In the genomic region with DNA sequence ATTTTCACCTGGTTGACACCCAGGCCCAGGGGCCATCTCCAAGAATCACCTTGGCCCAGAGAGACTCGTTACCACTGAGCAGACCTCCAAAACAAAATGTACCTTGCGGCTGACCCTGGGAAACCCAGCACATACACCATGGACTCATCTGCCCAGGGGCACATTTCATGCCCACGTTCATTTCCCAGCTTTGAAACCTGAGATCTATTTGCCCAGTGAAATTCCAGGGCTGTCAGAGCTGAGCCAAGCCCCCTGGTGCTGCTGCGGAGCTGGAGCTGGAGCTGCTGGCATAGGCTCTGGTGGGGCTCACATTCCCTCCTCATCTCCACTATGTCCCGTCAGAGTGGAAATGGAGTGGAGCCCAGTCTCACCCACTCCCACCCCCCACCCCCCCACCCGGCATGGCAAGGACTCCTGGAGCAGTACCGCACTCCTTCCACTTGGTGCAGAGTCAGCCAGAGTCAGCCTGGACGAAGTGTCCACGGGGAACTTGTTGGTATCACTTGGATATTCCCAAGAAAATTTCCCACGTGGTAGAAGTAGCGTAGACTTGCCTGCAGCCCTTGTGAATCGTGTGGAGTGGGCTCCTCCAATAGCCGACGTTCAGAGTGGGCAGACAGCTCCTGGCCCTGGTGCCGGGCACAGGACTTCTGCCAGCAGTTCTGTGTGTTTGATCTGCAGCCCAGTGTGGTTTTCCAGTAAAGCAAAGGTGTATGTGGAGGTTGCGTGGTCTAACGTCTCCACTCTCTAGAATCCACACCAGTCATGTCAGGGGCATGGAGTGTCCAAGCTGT, we compare ENCODE assay signal across 1 cellular context.
A peak's percentile ranks its signal among the peaks of the same experiment; 100 is the strongest.
TF ChIP-seq lines count a peak whose summit lies in the region.

No MANE protein-coding gene starts in this region.

TF ChIP-seq in HepG2, 621 proteins besides CTCF, POLR2A, EP300 and RAD21:
- TF ChIP-seq SIX1 (CRISPR knock-in tag; IDR thresholded peaks at IDR 0.05; ENCODE audit: borderline replicate concordance), result peak; percentile 75; the same call in 1 of the 2 replicates
- no peak for TF ChIP-seq HOMEZ (CRISPR knock-in tag; IDR thresholded peaks at IDR 0.05; ENCODE audit: low read depth)
- TF ChIP-seq HNRNPL (IDR thresholded peaks at IDR 0.05; ENCODE audit: low read depth, low read length), result peak; percentile 59; the same call in 1 of the 2 replicates
- TF ChIP-seq SAP130 (CRISPR knock-in tag; IDR thresholded peaks at IDR 0.05; ENCODE audit: low read depth), result peak; percentile 51; the same call in 1 of the 2 replicates
- no peak for TF ChIP-seq ARHGAP35 (CRISPR knock-in tag; IDR thresholded peaks at IDR 0.05; ENCODE audit: borderline replicate concordance)
- TF ChIP-seq, protein P1, sequence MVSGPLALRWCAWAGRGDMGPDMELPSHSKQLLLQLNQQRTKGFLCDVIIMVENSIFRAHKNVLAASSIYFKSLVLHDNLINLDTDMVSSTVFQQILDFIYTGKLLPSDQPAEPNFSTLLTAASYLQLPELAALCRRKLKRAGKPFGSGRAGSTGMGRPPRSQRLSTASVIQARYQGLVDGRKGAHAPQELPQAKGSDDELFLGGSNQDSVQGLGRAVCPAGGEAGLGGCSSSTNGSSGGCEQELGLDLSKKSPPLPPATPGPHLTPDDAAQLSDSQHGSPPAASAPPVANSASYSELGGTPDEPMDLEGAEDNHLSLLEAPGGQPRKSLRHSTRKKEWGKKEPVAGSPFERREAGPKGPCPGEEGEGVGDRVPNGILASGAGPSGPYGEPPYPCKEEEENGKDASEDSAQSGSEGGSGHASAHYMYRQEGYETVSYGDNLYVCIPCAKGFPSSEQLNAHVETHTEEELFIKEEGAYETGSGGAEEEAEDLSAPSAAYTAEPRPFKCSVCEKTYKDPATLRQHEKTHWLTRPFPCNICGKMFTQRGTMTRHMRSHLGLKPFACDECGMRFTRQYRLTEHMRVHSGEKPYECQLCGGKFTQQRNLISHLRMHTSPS (CRISPR knock-in tag; IDR thresholded peaks at IDR 0.05; ENCODE audit: low read depth), result peak; percentile 86
- TF ChIP-seq, protein P2, sequence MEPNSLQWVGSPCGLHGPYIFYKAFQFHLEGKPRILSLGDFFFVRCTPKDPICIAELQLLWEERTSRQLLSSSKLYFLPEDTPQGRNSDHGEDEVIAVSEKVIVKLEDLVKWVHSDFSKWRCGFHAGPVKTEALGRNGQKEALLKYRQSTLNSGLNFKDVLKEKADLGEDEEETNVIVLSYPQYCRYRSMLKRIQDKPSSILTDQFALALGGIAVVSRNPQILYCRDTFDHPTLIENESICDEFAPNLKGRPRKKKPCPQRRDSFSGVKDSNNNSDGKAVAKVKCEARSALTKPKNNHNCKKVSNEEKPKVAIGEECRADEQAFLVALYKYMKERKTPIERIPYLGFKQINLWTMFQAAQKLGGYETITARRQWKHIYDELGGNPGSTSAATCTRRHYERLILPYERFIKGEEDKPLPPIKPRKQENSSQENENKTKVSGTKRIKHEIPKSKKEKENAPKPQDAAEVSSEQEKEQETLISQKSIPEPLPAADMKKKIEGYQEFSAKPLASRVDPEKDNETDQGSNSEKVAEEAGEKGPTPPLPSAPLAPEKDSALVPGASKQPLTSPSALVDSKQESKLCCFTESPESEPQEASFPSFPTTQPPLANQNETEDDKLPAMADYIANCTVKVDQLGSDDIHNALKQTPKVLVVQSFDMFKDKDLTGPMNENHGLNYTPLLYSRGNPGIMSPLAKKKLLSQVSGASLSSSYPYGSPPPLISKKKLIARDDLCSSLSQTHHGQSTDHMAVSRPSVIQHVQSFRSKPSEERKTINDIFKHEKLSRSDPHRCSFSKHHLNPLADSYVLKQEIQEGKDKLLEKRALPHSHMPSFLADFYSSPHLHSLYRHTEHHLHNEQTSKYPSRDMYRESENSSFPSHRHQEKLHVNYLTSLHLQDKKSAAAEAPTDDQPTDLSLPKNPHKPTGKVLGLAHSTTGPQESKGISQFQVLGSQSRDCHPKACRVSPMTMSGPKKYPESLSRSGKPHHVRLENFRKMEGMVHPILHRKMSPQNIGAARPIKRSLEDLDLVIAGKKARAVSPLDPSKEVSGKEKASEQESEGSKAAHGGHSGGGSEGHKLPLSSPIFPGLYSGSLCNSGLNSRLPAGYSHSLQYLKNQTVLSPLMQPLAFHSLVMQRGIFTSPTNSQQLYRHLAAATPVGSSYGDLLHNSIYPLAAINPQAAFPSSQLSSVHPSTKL (CRISPR knock-in tag; IDR thresholded peaks at IDR 0.05), result peak; percentile 42; the same call in 1 of the 2 replicates
- TF ChIP-seq CC2D1A (CRISPR knock-in tag; IDR thresholded peaks at IDR 0.05), result no peak
- TF ChIP-seq ZSCAN31 (CRISPR knock-in tag; IDR thresholded peaks at IDR 0.05; ENCODE audit: low read depth), result 0 out of 2 replicates have a peak, but pooled peaks have one; percentile 34
- 0 out of 2 replicates have a peak, but pooled peaks have one; percentile 16 for TF ChIP-seq RARA (CRISPR knock-in tag; IDR thresholded peaks at IDR 0.05)
- TF ChIP-seq GATAD2A (CRISPR knock-in tag; IDR thresholded peaks at IDR 0.05), result peak; percentile 46; the same call in 1 of the 2 replicates
- 0 out of 2 replicates have a peak, but pooled peaks have one; percentile 27 for TF ChIP-seq CBX5 (CRISPR knock-in tag; IDR thresholded peaks at IDR 0.05; ENCODE audit: borderline replicate concordance)
- 0 out of 2 replicates have a peak, but pooled peaks have one; percentile 17 for TF ChIP-seq JUND (CRISPR knock-in tag; IDR thresholded peaks at IDR 0.05)
- TF ChIP-seq ZNF556 (CRISPR knock-in tag; IDR thresholded peaks at IDR 0.05; ENCODE audit: borderline replicate concordance), result no peak
- peak; percentile 80 for TF ChIP-seq TEAD3 (CRISPR knock-in tag; optimal IDR thresholded peaks at IDR 0.05; ENCODE audit: borderline replicate concordance)
- TF ChIP-seq FOXA1 (IDR thresholded peaks at IDR 0.05), result no peak
- TF ChIP-seq FOXA1 (CRISPR knock-in tag; IDR thresholded peaks at IDR 0.05), result peak; percentile 28; the same call in 1 of the 2 replicates
- peak; percentile 97 for TF ChIP-seq SIX4 (CRISPR knock-in tag; IDR thresholded peaks at IDR 0.05)
- TF ChIP-seq, protein P3, sequence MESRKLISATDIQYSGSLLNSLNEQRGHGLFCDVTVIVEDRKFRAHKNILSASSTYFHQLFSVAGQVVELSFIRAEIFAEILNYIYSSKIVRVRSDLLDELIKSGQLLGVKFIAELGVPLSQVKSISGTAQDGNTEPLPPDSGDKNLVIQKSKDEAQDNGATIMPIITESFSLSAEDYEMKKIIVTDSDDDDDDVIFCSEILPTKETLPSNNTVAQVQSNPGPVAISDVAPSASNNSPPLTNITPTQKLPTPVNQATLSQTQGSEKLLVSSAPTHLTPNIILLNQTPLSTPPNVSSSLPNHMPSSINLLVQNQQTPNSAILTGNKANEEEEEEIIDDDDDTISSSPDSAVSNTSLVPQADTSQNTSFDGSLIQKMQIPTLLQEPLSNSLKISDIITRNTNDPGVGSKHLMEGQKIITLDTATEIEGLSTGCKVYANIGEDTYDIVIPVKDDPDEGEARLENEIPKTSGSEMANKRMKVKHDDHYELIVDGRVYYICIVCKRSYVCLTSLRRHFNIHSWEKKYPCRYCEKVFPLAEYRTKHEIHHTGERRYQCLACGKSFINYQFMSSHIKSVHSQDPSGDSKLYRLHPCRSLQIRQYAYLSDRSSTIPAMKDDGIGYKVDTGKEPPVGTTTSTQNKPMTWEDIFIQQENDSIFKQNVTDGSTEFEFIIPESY (CRISPR knock-in tag; IDR thresholded peaks at IDR 0.05), result peak; percentile 67
